In genomic region chr3:192409203-192409837, GRCh38 we compare ENCODE assay signal across 9 cellular contexts.
DNase-seq lines count a peak whose midpoint lies in the region; ATAC-seq, FAIRE-seq and TF ChIP-seq lines count a peak whose summit lies in the region.
"Had no signal": no experiment of that assay in that cellular context is flagged by ENCODE, and none has a peak within 500 bp of the region (broad histone marks: within the 10 kb centered on the region; RNA-seq: fewer than 3 reads in every experiment).

No MANE protein-coding gene starts in this region.

- no peaks in the 10 kb centered on the region for H3K4me1 ChIP-seq in pancreas

- TF ChIP-seq CTCF in CD14-positive monocyte (IDR thresholded peaks at IDR 0.05) (no peak), fibroblast of the aortic adventitia (IDR thresholded peaks at IDR 0.05; ENCODE audit: insufficient read depth, low read length) (no peak), pancreas (IDR thresholded peaks at IDR 0.05) (no peak)

- no peaks in the 10 kb centered on the region for H3K36me3 ChIP-seq in pancreas

- DNase-seq in CD14-positive monocyte (ENCODE audit: low spot score) (no peak), NCI-H82 treated with DMSO at 0.1 percent for 48 hours (lab: John Stamatoyannopoulos, UW; ENCODE audit: unreplicated experiment) (peak; percentile 31), fibroblast of the aortic adventitia (ENCODE audit: low read depth) (no peak), pancreas (peak in 5 of 6 donors; percentile 15 to 73 (median 22))
- no peak for DNase-seq in effector CD8-positive, alpha-beta T cell (lab: John Stamatoyannopoulos, UW)

- H3K4me1 Mint-ChIP-seq in CD14-positive monocyte: no peaks in the 10 kb centered on the region

- H3K4me3 ChIP-seq in fibroblast of the aortic adventitia (ENCODE audit: low read depth, low read length): peak overlapping the region; percentile 48
- peak overlapping the region; percentile 22 to 67 (median 52) for H3K4me3 ChIP-seq in pancreas

- H3K27me3 Mint-ChIP-seq in CD14-positive monocyte (ENCODE audit: low read depth in 3 of 3): peaks cover 51 to 63% (median 51%) of the 10 kb centered on the region in 3 donors

- H3K36me3 Mint-ChIP-seq in CD14-positive monocyte: no peaks in the 10 kb centered on the region
- H3K36me3 Mint-ChIP-seq: activated naive CD4-positive, alpha-beta T cell treated with anti-CD3 and anti-CD28 coated beads, Interleukin-2, amount 50 U/mL, for 24 hours had no signal

- H3K27ac ChIP-seq in pancreas: no peak overlapping the region

- no peak for FAIRE-seq in pancreas (lab: Jason Lieb, UNC)

- no peak overlapping the region for H3K27ac Mint-ChIP-seq in CD14-positive monocyte
- H3K27ac Mint-ChIP-seq: activated naive CD4-positive, alpha-beta T cell treated with anti-CD3 and anti-CD28 coated beads, Interleukin-2, amount 50 U/mL, for 24 hours had no signal

- H3K9me3 Mint-ChIP-seq in CD14-positive monocyte: peaks cover 0 to 8% (median 3%) of the 10 kb centered on the region in 7 donors
- H3K9me3 Mint-ChIP-seq: activated naive CD4-positive, alpha-beta T cell treated with anti-CD3 and anti-CD28 coated beads, Interleukin-2, amount 50 U/mL, for 24 hours had no signal

- H3K4me3 Mint-ChIP-seq in CD14-positive monocyte: peak overlapping the region; percentile 13 to 80
- H3K4me3 Mint-ChIP-seq: activated naive CD4-positive, alpha-beta T cell treated with anti-CD3 and anti-CD28 coated beads, Interleukin-2, amount 50 U/mL, for 24 hours had no signal

- 1% methylated on average over 48 to 60 of the region's 60 CpGs for WGBS in pancreas, 2 donors

- H3K9me3 ChIP-seq in pancreas: no peaks in the 10 kb centered on the region

- H3K27me3 ChIP-seq in pancreas: no peaks in the 10 kb centered on the region

- intact Hi-C loops in CD14-positive monocyte (cut with micrococcal nuclease): no loop called here
- intact Hi-C loops in pancreas (cut with DNase I): no loop called here

- peak; percentile 61 for ATAC-seq in GM21576 (IDR thresholded peaks at IDR 0.05; ENCODE audit: unreplicated experiment)
- ATAC-seq in pancreas: peak; percentile 50 to 80 (median 73)
- ATAC-seq in HG02970 (IDR thresholded peaks at IDR 0.05; ENCODE audit: low FRiP score, unreplicated experiment): no peak
- no peak for ATAC-seq in HG02763 (IDR thresholded peaks at IDR 0.05; ENCODE audit: unreplicated experiment)

Comparison
In these comparisons a context has a peak if more than half of its experiments do, and no peak if none do; other contexts are left out.
1. DNase-seq: peak in NCI-H82 treated with DMSO at 0.1 percent for 48 hours (single experiment) and pancreas (5 of 6); none in CD14-positive monocyte (single experiment), fibroblast of the aortic adventitia (single experiment) and effector CD8-positive, alpha-beta T cell (single experiment).
2. ATAC-seq: peak in GM21576 (single experiment) and pancreas (4 of 4); none in HG02970 (single experiment) and HG02763 (single experiment).